ENCODE assay signal across 8 cellular contexts in genomic region chr9:27573699-27574265, GRCh38. TPM values are rescaled to one million over a fixed set of nuclear protein-coding genes. Genes with fewer than 3 reads are reported as not detected.
DNase-seq lines count a peak whose midpoint lies in the region; ATAC-seq, FAIRE-seq and TF ChIP-seq lines count a peak whose summit lies in the region.

No MANE protein-coding gene starts in this region.

- WGBS in pancreas, 2 donors, result 0% methylated on average over 30 of the region's 30 CpGs

- H3K27me3 ChIP-seq in adipocyte (replicated peaks; ENCODE audit: control insufficient read depth, insufficient read depth, low read length) (peaks cover 11% of the 10 kb centered on the region), cardiac muscle cell (no peaks in the 10 kb centered on the region), pancreas (no peaks in the 10 kb centered on the region), tibial artery (no peaks in the 10 kb centered on the region)

- peak overlapping the region; percentile 83 for H3K9ac ChIP-seq in adipocyte (ENCODE audit: low read length)

- intact Hi-C loops in pancreas (cut with DNase I) (no loop called here), tibial artery (cut with DNase I; ENCODE audit: low total_unique reads) (no loop called here)

- H3K4me3 ChIP-seq in adipocyte (ENCODE audit: low read length) (peak overlapping the region; percentile 83), cardiac muscle cell (peak overlapping the region; percentile 67), pancreas (peak overlapping the region; percentile 1 to 82 (median 76)), tibial artery (peak overlapping the region; percentile 69 to 97)

- H3K4me1 ChIP-seq in adipocyte (ENCODE audit: control insufficient read depth, insufficient read depth, low read length) (peaks cover 13% of the 10 kb centered on the region), cardiac muscle cell (ENCODE audit: low read depth) (peaks cover 8% of the 10 kb centered on the region), pancreas (peaks cover 0 to 21% (median 13%) of the 10 kb centered on the region in 3 donors), tibial artery (peaks cover 0 to 23% (median 9%) of the 10 kb centered on the region in 4 donors)

- FAIRE-seq in pancreas (lab: Jason Lieb, UNC), result peak; percentile 96

- peaks cover 2% of the 10 kb centered on the region for H3K9me3 ChIP-seq in adipocyte (ENCODE audit: control insufficient read depth, low read length)
- no peaks in the 10 kb centered on the region for H3K9me3 ChIP-seq in cardiac muscle cell (ENCODE audit: low read depth)
- H3K9me3 ChIP-seq in pancreas, result no peaks in the 10 kb centered on the region
- H3K9me3 ChIP-seq in tibial artery, result no peaks in the 10 kb centered on the region

- DNase-seq in GM10266 (ENCODE audit: extremely low spot score) (peak; percentile 92), NCI-H1105 (lab: John Stamatoyannopoulos, UW) (peak; percentile 100), SW 1271 (lab: John Stamatoyannopoulos, UW) (peak; percentile 82 to 95), adipocyte (ENCODE audit: low read depth) (peak; percentile 97), cardiac muscle cell (ENCODE audit: low read depth in 1 of 2, low spot score in 1 of 2) (peak; percentile 97 to 100), pancreas (peak; percentile 82 to 98 (median 94)), tibial artery (peak; percentile 99)

- H3K36me3 ChIP-seq in adipocyte (ENCODE audit: control insufficient read depth, insufficient read depth, low read length, severe bottlenecking) (no peaks in the 10 kb centered on the region), cardiac muscle cell (no peaks in the 10 kb centered on the region), pancreas (no peaks in the 10 kb centered on the region), tibial artery (no peaks in the 10 kb centered on the region)

- TF ChIP-seq CTCF in GM10266 (IDR thresholded peaks at IDR 0.05; ENCODE audit: control insufficient read depth, insufficient read depth, low read depth, missing control alignments) (no peak), cardiac muscle cell (IDR thresholded peaks at IDR 0.05; ENCODE audit: low read depth, low read length) (no peak), pancreas (IDR thresholded peaks at IDR 0.05) (no peak), tibial artery (IDR thresholded peaks at IDR 0.05) (no peak)

- peak overlapping the region; percentile 92 for H3K27ac ChIP-seq in cardiac muscle cell
- H3K27ac ChIP-seq in pancreas, result peak overlapping the region; percentile 94 to 98 (median 96)
- peak overlapping the region; percentile 98 to 100 for H3K27ac ChIP-seq in tibial artery

- peak; percentile 91 for ATAC-seq in HG02642 (IDR thresholded peaks at IDR 0.05; ENCODE audit: poor library complexity, unreplicated experiment)
- peak; percentile 86 to 92 (median 90) for ATAC-seq in pancreas

RNA-seq across cellular contexts. Expression of gene C9orf72, which starts 0.5 kb away (rescaled TPM):
- total RNA-seq in cardiac muscle cell, result 9.7 and 13.2 TPM in 2 replicates
- 13.1 and 15.7 TPM in 2 replicates for polyA plus RNA-seq in cardiac muscle cell
- 1 to 10 TPM; 3.6 to 8.9 (median 7.3) TPM for total RNA-seq in pancreas
- polyA plus RNA-seq in pancreas, result 1 to 10 TPM; 5.3 to 9.5 TPM

RNA-seq across cellular contexts. Expression of gene MOB3B, which starts 44.2 kb away (rescaled TPM):
- total RNA-seq in cardiac muscle cell (0.56 and 0.74 TPM in 2 replicates), pancreas (10 to 100 TPM in 1 of 6 donors, 1 to 10 TPM in 5; 3.2 to 10.5 (median 5.1) TPM)
- polyA plus RNA-seq in cardiac muscle cell (0.81 and 1.7 TPM in 2 replicates), pancreas (1 to 10 TPM; 1.4 to 1.7 TPM)

RNA-seq across cellular contexts. Expression of gene IFNK, which starts 49.7 kb away (rescaled TPM):
- not detected in 2 replicates for total RNA-seq in cardiac muscle cell
- not detected in 2 replicates for polyA plus RNA-seq in cardiac muscle cell
- not detected for total RNA-seq in pancreas
- polyA plus RNA-seq in pancreas, result not detected

Comparison
In these comparisons a context has a peak if more than half of its experiments do, and no peak if none do; other contexts are left out.
1. Peak in every context shown above with its lines: DNase-seq, ATAC-seq, H3K4me3 ChIP-seq and H3K27ac ChIP-seq.